ENCODE assay signal across 20 cellular contexts in genomic region chr10:76139431-76139830, GRCh38.
"Had no signal": no experiment of that assay in that cellular context is flagged by ENCODE, and none has a peak within 500 bp of the region (broad histone marks: within the 10 kb centered on the region; RNA-seq: fewer than 3 reads in every experiment).

No MANE protein-coding gene starts in this region.

- H3K4me3 Mint-ChIP-seq: immature natural killer cell; naive B cell; stimulated activated effector memory CD8-positive, alpha-beta T cell treated with anti-CD3 and anti-CD28 coated beads, Interleukin-12 subunit alpha, Interleukin-12 subunit beta, amount 100 ng/mL, for 72 hours; type B pancreatic cell had no signal

- H3K27ac Mint-ChIP-seq: immature natural killer cell; naive B cell; stimulated activated effector memory CD8-positive, alpha-beta T cell treated with anti-CD3 and anti-CD28 coated beads, Interleukin-12 subunit alpha, Interleukin-12 subunit beta, amount 100 ng/mL, for 72 hours; type B pancreatic cell had no signal

- H3K9me3 ChIP-seq: esophagus squamous epithelium, gastroesophageal sphincter, left ventricle myocardium inferior, psoas muscle, right lobe of liver, suprapubic skin, thyroid gland had no signal

- H3K36me3 Mint-ChIP-seq: immature natural killer cell; naive B cell; stimulated activated effector memory CD8-positive, alpha-beta T cell treated with anti-CD3 and anti-CD28 coated beads, Interleukin-12 subunit alpha, Interleukin-12 subunit beta, amount 100 ng/mL, for 72 hours had no signal

- H3K4me1 ChIP-seq: esophagus squamous epithelium, gastroesophageal sphincter, psoas muscle, right lobe of liver, suprapubic skin had no signal

- H3K27me3 ChIP-seq: esophagus squamous epithelium, gastroesophageal sphincter, right lobe of liver, suprapubic skin, thyroid gland had no signal

- ATAC-seq: gastroesophageal sphincter; psoas muscle; right lobe of liver; stimulated activated effector memory CD8-positive, alpha-beta T cell treated with anti-CD3 and anti-CD28 coated beads, Interleukin-12 subunit alpha, Interleukin-12 subunit beta, amount 100 ng/mL, for 72 hours; stimulated activated naive CD8-positive, alpha-beta T cell treated with anti-CD3 and anti-CD28 coated beads, Interleukin-15, Interleukin-2, amounts not matched to agents 100 U/mL and 50 U/mL, for 24 hours had no signal

- H3K9me3 Mint-ChIP-seq: stimulated activated effector memory CD8-positive, alpha-beta T cell treated with anti-CD3 and anti-CD28 coated beads, Interleukin-12 subunit alpha, Interleukin-12 subunit beta, amount 100 ng/mL, for 72 hours; type B pancreatic cell had no signal

- H3K36me3 ChIP-seq: esophagus squamous epithelium, gastroesophageal sphincter, left ventricle myocardium inferior, right lobe of liver, suprapubic skin, thyroid gland had no signal

- H3K4me1 Mint-ChIP-seq: immature natural killer cell; naive B cell; stimulated activated effector memory CD8-positive, alpha-beta T cell treated with anti-CD3 and anti-CD28 coated beads, Interleukin-12 subunit alpha, Interleukin-12 subunit beta, amount 100 ng/mL, for 72 hours had no signal

- H3K27ac ChIP-seq: esophagus squamous epithelium, gastroesophageal sphincter, left ventricle myocardium inferior, psoas muscle, right lobe of liver, suprapubic skin, thyroid gland had no signal

- H3K4me3 ChIP-seq: esophagus squamous epithelium, gastroesophageal sphincter, left ventricle myocardium inferior, lung, psoas muscle, right lobe of liver, suprapubic skin, thyroid gland had no signal

- DNase-seq: dermis blood vessel endothelial cell; esophagus squamous epithelium; foreskin fibroblast; glutamatergic neuron; immature natural killer cell; left ventricle myocardium inferior; mesenchymal stem cell; naive B cell; psoas muscle; retina; right lobe of liver; stimulated activated CD4-positive, alpha-beta T cell treated with anti-CD3 and anti-CD28 coated beads, Interleukin-4, amount 100 ng/mL, for 1 hour; stimulated activated CD8-positive, alpha-beta memory T cell treated with anti-CD3 and anti-CD28 coated beads, Interleukin-4, amount 100 ng/mL, for 48 hours; stimulated activated naive CD8-positive, alpha-beta T cell treated with anti-CD3 and anti-CD28 coated beads, Interleukin-15, Interleukin-2, amounts not matched to agents 100 U/mL and 50 U/mL, for 24 hours; thyroid gland had no signal
